ENCODE assay signal across 8 cellular contexts in the genomic region with DNA sequence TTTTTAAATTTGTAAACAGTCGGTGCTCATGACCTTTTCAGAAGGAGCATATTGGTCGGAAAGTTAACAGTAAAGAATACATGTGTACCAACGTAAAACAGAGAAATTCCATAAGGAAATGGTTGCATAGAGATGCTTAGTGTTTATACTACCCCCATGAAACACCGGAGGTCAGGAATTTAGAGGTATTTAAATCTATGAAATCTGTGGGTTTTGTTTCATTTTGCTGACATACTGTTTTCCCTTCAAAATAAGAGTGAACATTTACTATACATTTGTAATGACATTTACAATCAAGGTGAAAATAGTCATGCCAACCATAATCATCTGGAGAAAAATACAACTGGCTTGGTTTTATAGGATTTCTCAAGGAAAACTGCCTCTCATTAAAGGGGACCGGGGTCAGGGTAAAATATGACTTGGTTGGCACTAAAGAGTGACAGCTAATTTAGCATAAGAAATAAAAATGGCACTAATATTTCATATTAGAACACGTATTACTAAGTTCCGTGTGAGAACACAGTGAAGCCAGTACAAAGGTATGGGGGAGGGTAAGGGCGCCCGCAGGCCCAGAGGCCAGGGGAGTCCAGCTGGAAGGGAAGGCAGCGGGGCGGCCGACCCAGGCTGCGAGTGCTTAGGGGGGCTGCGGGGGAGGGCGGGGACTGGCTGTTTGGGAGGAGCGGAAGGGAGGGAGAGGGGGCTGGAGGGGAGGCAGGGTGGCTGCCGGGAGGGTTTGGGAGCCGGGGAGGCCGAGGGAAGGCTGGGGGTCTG. TPM values are rescaled to one million over a fixed set of nuclear protein-coding genes. Genes with fewer than 3 reads are reported as not detected.
DNase-seq lines count a peak whose midpoint lies in the region; ATAC-seq, FAIRE-seq and TF ChIP-seq lines count a peak whose summit lies in the region.

No MANE protein-coding gene starts in this region.

- in situ Hi-C loops in GM13976 (cut with MboI; ENCODE audit: low sequenced_read_pairs, unreplicated experiment): loop anchor here (10.0 kb wide), 2 partner anchors 115 to 195 kb away; a partner anchor contains a TSS

- peak overlapping the region; percentile 100 for H3K27ac ChIP-seq in astrocyte (ENCODE audit: low read depth, low read length)
- H3K27ac ChIP-seq in psoas muscle: peak overlapping the region; percentile 99

- FAIRE-seq in astrocyte (lab: Jason Lieb, UNC): no peak

- H3K4me3 ChIP-seq in AG10803 (ENCODE audit: low read length): peak overlapping the region; percentile 84
- peak overlapping the region; percentile 86 for H3K4me3 ChIP-seq in astrocyte (ENCODE audit: insufficient read depth, low read depth, low read length)
- peak overlapping the region; percentile 89 for H3K4me3 ChIP-seq in psoas muscle

- H3K9ac ChIP-seq in astrocyte (ENCODE audit: low read length): peak overlapping the region; percentile 97

- peak overlapping the region; percentile 90 for H3K4me2 ChIP-seq in astrocyte (ENCODE audit: low read length)

- H3K4me1 ChIP-seq in astrocyte (ENCODE audit: insufficient read depth, low read length) (peaks cover 17% of the 10 kb centered on the region), psoas muscle (peaks cover 40% of the 10 kb centered on the region)

- ATAC-seq in HG03095 (IDR thresholded peaks at IDR 0.05; ENCODE audit: unreplicated experiment) (peak; percentile 9), psoas muscle (peak; percentile 25 to 48 (median 37))

- H3K27me3 ChIP-seq in astrocyte (ENCODE audit: insufficient read depth, low read length): no peaks in the 10 kb centered on the region
- H3K27me3 ChIP-seq in psoas muscle (ENCODE audit: insufficient read depth in 3 of 3, low read length in 2 of 3): no peaks in the 10 kb centered on the region

- H3K36me3 Mint-ChIP-seq in astrocyte (ENCODE audit: low read depth, unreplicated experiment): peaks cover 2% of the 10 kb centered on the region

- H3K4me1 Mint-ChIP-seq in astrocyte (ENCODE audit: low read depth, unreplicated experiment): peaks cover 30% of the 10 kb centered on the region

- peak overlapping the region; percentile 87 for H3K4me3 Mint-ChIP-seq in astrocyte (ENCODE audit: unreplicated experiment)

- no peaks in the 10 kb centered on the region for H3K9me3 Mint-ChIP-seq in astrocyte (ENCODE audit: unreplicated experiment)

- H3K36me3 ChIP-seq in astrocyte (ENCODE audit: insufficient read depth, low read length): peaks cover 2% of the 10 kb centered on the region
- peaks cover 3 to 15% of the 10 kb centered on the region in 2 donors for H3K36me3 ChIP-seq in psoas muscle (ENCODE audit: insufficient read depth in 1 of 2, low read depth in 1 of 2)

- H3K27me3 Mint-ChIP-seq in astrocyte (ENCODE audit: low read depth, unreplicated experiment): no peaks in the 10 kb centered on the region

- peaks cover 28% of the 10 kb centered on the region for H4K20me1 ChIP-seq in astrocyte (ENCODE audit: insufficient read depth, low read length)

- peaks cover 44% of the 10 kb centered on the region for H3K79me2 ChIP-seq in astrocyte (ENCODE audit: insufficient read depth, low read length)

- TF ChIP-seq CTCF in AG10803 (conservative IDR thresholded peaks at IDR 0.05; ENCODE audit: low read length): no peak
- TF ChIP-seq CTCF in GM13976 (IDR thresholded peaks at IDR 0.05; ENCODE audit: borderline replicate concordance, control extremely low read depth, extremely low read depth, insufficient read depth, missing control alignments): no peak
- TF ChIP-seq CTCF in astrocyte (IDR thresholded peaks at IDR 0.05; ENCODE audit: insufficient read depth, low read depth, low read length): no peak
- TF ChIP-seq CTCF in psoas muscle (IDR thresholded peaks at IDR 0.05): no peak

- H2AFZ ChIP-seq in astrocyte (ENCODE audit: low read depth, low read length): peak overlapping the region; percentile 66

- intact Hi-C loops in psoas muscle (cut with DNase I): loop anchor here (2.0 to 5.0 kb wide), 5 partner anchors 38 to 208 kb away; a partner anchor contains a TSS

- H3K27ac Mint-ChIP-seq in astrocyte (ENCODE audit: unreplicated experiment): peak overlapping the region; percentile 97

- DNase-seq in AG10803 (ENCODE audit: low read depth): peak; percentile 46
- DNase-seq in GM13976 (ENCODE audit: low spot score): peak; percentile 59
- DNase-seq in NCI-H774 (lab: John Stamatoyannopoulos, UW): peak; percentile 54
- DNase-seq in astrocyte (ENCODE audit: low read depth): peak; percentile 49
- peak; percentile 35 for DNase-seq in hepatic stellate cell (ENCODE audit: low spot score)
- peak in 1 of 2 donors; percentile 76 for DNase-seq in psoas muscle
- no peak for DNase-seq in GM19240 (ENCODE audit: insufficient read length, low spot score)

- 7 to 13% (median 9%) methylated on average over 14 to 19 of the region's 19 CpGs for WGBS in psoas muscle, 3 donors

- H3K9me3 ChIP-seq in astrocyte (ENCODE audit: insufficient read depth, low read depth, low read length): no peaks in the 10 kb centered on the region
- H3K9me3 ChIP-seq in psoas muscle: no peaks in the 10 kb centered on the region

RNA-seq across cellular contexts. Expression of a gene that starts 1.1 kb away (rescaled TPM):
- not detected in 2 replicates for total RNA-seq in astrocyte
- not detected for total RNA-seq in psoas muscle
- polyA plus RNA-seq in psoas muscle: not detected
